Comparison of ENCODE assay signal across 2 cellular contexts in genomic region chr22:50250555-50251471, GRCh38.
TF ChIP-seq lines count a peak whose summit lies in the region.

A gene with protein sequence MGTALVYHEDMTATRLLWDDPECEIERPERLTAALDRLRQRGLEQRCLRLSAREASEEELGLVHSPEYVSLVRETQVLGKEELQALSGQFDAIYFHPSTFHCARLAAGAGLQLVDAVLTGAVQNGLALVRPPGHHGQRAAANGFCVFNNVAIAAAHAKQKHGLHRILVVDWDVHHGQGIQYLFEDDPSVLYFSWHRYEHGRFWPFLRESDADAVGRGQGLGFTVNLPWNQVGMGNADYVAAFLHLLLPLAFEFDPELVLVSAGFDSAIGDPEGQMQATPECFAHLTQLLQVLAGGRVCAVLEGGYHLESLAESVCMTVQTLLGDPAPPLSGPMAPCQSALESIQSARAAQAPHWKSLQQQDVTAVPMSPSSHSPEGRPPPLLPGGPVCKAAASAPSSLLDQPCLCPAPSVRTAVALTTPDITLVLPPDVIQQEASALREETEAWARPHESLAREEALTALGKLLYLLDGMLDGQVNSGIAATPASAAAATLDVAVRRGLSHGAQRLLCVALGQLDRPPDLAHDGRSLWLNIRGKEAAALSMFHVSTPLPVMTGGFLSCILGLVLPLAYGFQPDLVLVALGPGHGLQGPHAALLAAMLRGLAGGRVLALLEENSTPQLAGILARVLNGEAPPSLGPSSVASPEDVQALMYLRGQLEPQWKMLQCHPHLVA (minus strand): TSS chr22:50251265. CDS start chr22:50251032, 233 bp downstream.

TF ChIP-seq in HCT116, 20 proteins besides CTCF, POLR2A, EP300 and RAD21:
- TF ChIP-seq SP1 (IDR thresholded peaks at IDR 0.05; ENCODE audit: low read depth): no peak
- TF ChIP-seq ELF1 (IDR thresholded peaks at IDR 0.05; ENCODE audit: borderline replicate concordance, low read depth): no peak; the same call in 1 of the 2 replicates
- peak; percentile 69 for TF ChIP-seq POLR2AphosphoS5 (IDR thresholded peaks at IDR 0.05; ENCODE audit: low read depth, low read length)
- peak; percentile 77; the same call in 1 of the 2 replicates for TF ChIP-seq SIN3A (IDR thresholded peaks at IDR 0.05; ENCODE audit: low read depth)
- TF ChIP-seq TCF7L2 (IDR thresholded peaks at IDR 0.05; ENCODE audit: borderline replicate concordance, extremely low read depth, insufficient read depth, insufficient read length): no peak
- peak; percentile 76; the same call in 1 of the 2 replicates for TF ChIP-seq ZFX (IDR thresholded peaks at IDR 0.05)
- TF ChIP-seq, protein P1, sequence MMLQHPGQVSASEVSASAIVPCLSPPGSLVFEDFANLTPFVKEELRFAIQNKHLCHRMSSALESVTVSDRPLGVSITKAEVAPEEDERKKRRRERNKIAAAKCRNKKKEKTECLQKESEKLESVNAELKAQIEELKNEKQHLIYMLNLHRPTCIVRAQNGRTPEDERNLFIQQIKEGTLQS (IDR thresholded peaks at IDR 0.05): no peak
- no peak for TF ChIP-seq ZNF274 (IDR thresholded peaks at IDR 0.05; ENCODE audit: low read depth, low read length)
- peak; percentile 86 for TF ChIP-seq ZBTB33 (IDR thresholded peaks at IDR 0.05; ENCODE audit: extremely low read depth, insufficient replicate concordance, low read length)
- no peak for TF ChIP-seq CBX3 (IDR thresholded peaks at IDR 0.05; ENCODE audit: low read depth)

TF ChIP-seq in HepG2, 621 proteins besides CTCF, POLR2A, EP300 and RAD21 (continues in another document):
- TF ChIP-seq ETV6 (CRISPR knock-in tag; conservative IDR thresholded peaks at IDR 0.05): peak; percentile 66; the same call in 1 of the 2 replicates
- no peak for TF ChIP-seq CEBPZ (IDR thresholded peaks at IDR 0.05; ENCODE audit: low read length)
- TF ChIP-seq, protein P2, sequence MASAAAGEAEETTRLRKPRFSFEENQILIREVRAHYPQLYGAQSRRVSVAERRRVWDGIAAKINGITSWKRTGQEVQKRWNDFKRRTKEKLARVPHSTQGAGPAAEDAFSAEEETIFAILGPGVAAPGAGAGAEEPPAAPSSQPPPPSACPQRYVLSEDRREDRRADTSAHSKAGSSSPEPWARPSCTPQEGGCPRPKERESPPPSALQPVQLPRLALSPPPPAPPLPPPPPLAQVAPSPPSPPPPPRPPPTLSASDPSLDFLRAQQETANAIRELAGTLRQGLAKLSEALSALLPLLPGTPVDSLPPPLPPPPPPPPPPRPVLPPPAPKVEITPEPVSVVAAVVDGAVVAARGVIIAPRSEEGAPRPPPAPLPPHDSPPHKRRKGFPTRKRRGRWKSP (CRISPR knock-in tag; IDR thresholded peaks at IDR 0.05): peak; percentile 72
- TF ChIP-seq MXI1 (IDR thresholded peaks at IDR 0.05; ENCODE audit: borderline replicate concordance, low read depth, low read length): peak; percentile 60; the same call in 1 of the 3 replicates
- no peak for TF ChIP-seq ZNF879 (CRISPR knock-in tag; IDR thresholded peaks at IDR 0.05)
- no peak for TF ChIP-seq NFE2L2 (IDR thresholded peaks at IDR 0.05; ENCODE audit: low read length)
- peak; percentile 38; the same call in 1 of the 2 replicates for TF ChIP-seq HNF1B (CRISPR knock-in tag; IDR thresholded peaks at IDR 0.05)
- no peak for TF ChIP-seq ZBTB26 (CRISPR knock-in tag; IDR thresholded peaks at IDR 0.05; ENCODE audit: borderline replicate concordance)
- 0 out of 2 replicates have a peak, but pooled peaks have one; percentile 57 for TF ChIP-seq SRY (CRISPR knock-in tag; IDR thresholded peaks at IDR 0.05)
- TF ChIP-seq, protein P3, sequence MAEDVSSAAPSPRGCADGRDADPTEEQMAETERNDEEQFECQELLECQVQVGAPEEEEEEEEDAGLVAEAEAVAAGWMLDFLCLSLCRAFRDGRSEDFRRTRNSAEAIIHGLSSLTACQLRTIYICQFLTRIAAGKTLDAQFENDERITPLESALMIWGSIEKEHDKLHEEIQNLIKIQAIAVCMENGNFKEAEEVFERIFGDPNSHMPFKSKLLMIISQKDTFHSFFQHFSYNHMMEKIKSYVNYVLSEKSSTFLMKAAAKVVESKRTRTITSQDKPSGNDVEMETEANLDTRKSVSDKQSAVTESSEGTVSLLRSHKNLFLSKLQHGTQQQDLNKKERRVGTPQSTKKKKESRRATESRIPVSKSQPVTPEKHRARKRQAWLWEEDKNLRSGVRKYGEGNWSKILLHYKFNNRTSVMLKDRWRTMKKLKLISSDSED (CRISPR knock-in tag; IDR thresholded peaks at IDR 0.05): peak; percentile 31; the same call in 1 of the 2 replicates
- no peak for TF ChIP-seq SRSF1 (optimal IDR thresholded peaks at IDR 0.05; ENCODE audit: low read depth, low read length)
- TF ChIP-seq GTF2F1 (IDR thresholded peaks at IDR 0.05; ENCODE audit: low read length): no peak
- no peak for TF ChIP-seq SOX6 (IDR thresholded peaks at IDR 0.05)
- TF ChIP-seq SOX6 (CRISPR knock-in tag; IDR thresholded peaks at IDR 0.05): peak; percentile 12; the same call in 1 of the 2 replicates
- peak; percentile 64 for TF ChIP-seq ARNT2 (CRISPR knock-in tag; IDR thresholded peaks at IDR 0.05; ENCODE audit: low read depth)
- TF ChIP-seq ATF7-NPFF (CRISPR knock-in tag; IDR thresholded peaks at IDR 0.05; ENCODE audit: low read depth): peak; percentile 72; the same call in 1 of the 2 replicates
- TF ChIP-seq CHD2 (IDR thresholded peaks at IDR 0.05; ENCODE audit: low read depth, low read length): peak; percentile 95
- TF ChIP-seq DNMT1 (CRISPR knock-in tag; IDR thresholded peaks at IDR 0.05): peak; percentile 68; the same call in 1 of the 2 replicates
- TF ChIP-seq ARID2 (CRISPR knock-in tag; IDR thresholded peaks at IDR 0.05; ENCODE audit: borderline replicate concordance): 0 out of 2 replicates have a peak, but pooled peaks have one; percentile 58
- TF ChIP-seq ZNF30 (CRISPR knock-in tag; IDR thresholded peaks at IDR 0.05): peak; percentile 87
- 0 out of 2 replicates have a peak, but pooled peaks have one; percentile 16 for TF ChIP-seq ZNF598 (CRISPR knock-in tag; IDR thresholded peaks at IDR 0.05; ENCODE audit: borderline replicate concordance)
- TF ChIP-seq NFYC (CRISPR knock-in tag; IDR thresholded peaks at IDR 0.05): no peak
- peak; percentile 58 for TF ChIP-seq YY1 (IDR thresholded peaks at IDR 0.05; ENCODE audit: insufficient read depth, insufficient replicate concordance, low read depth, low read length)
- TF ChIP-seq CCDC6 (CRISPR knock-in tag; IDR thresholded peaks at IDR 0.05): no peak; the same call in 1 of the 2 replicates
- no peak for TF ChIP-seq PBX2 (CRISPR knock-in tag; IDR thresholded peaks at IDR 0.05)
- TF ChIP-seq ATF2 (CRISPR knock-in tag; IDR thresholded peaks at IDR 0.05): peak; percentile 15; the same call in 1 of the 2 replicates
- peak; percentile 52 for TF ChIP-seq SP2 (CRISPR knock-in tag; IDR thresholded peaks at IDR 0.05)
- no peak for TF ChIP-seq KLF6 (CRISPR knock-in tag; IDR thresholded peaks at IDR 0.05)
- TF ChIP-seq, protein P4, sequence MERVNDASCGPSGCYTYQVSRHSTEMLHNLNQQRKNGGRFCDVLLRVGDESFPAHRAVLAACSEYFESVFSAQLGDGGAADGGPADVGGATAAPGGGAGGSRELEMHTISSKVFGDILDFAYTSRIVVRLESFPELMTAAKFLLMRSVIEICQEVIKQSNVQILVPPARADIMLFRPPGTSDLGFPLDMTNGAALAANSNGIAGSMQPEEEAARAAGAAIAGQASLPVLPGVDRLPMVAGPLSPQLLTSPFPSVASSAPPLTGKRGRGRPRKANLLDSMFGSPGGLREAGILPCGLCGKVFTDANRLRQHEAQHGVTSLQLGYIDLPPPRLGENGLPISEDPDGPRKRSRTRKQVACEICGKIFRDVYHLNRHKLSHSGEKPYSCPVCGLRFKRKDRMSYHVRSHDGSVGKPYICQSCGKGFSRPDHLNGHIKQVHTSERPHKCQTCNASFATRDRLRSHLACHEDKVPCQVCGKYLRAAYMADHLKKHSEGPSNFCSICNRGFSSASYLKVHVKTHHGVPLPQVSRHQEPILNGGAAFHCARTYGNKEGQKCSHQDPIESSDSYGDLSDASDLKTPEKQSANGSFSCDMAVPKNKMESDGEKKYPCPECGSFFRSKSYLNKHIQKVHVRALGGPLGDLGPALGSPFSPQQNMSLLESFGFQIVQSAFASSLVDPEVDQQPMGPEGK (CRISPR knock-in tag; IDR thresholded peaks at IDR 0.05): peak; percentile 13; the same call in 1 of the 2 replicates
- peak; percentile 28; the same call in 1 of the 2 replicates for TF ChIP-seq ZNF772 (CRISPR knock-in tag; IDR thresholded peaks at IDR 0.05)
- peak; percentile 70 for TF ChIP-seq ZFY (CRISPR knock-in tag; IDR thresholded peaks at IDR 0.05)
- TF ChIP-seq ZNF552 (CRISPR knock-in tag; IDR thresholded peaks at IDR 0.05; ENCODE audit: borderline replicate concordance): peak; percentile 82; the same call in 1 of the 2 replicates
- TF ChIP-seq ZNF343 (CRISPR knock-in tag; IDR thresholded peaks at IDR 0.05): 0 out of 2 replicates have a peak, but pooled peaks have one; percentile 79
- peak; percentile 39; the same call in 1 of the 2 replicates for TF ChIP-seq ZNF546 (CRISPR knock-in tag; conservative IDR thresholded peaks at IDR 0.05)
- peak; percentile 54 for TF ChIP-seq GABPA (IDR thresholded peaks at IDR 0.05; ENCODE audit: low read depth, low read length)
- TF ChIP-seq GABPA (CRISPR knock-in tag; IDR thresholded peaks at IDR 0.05; ENCODE audit: low read depth): peak; percentile 31; the same call in 1 of the 2 replicates
- TF ChIP-seq, protein P5, sequence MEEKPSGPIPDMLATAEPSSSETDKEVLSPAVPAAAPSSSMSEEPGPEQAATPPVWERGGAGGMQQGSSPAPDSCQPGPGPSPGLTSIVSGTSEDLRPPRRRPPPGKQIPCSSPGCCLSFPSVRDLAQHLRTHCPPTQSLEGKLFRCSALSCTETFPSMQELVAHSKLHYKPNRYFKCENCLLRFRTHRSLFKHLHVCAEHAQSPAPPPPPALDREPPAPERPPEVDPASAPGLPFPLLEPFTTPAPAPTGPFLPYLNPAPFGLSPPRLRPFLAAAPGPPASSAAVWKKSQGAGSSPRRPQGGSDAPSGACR (CRISPR knock-in tag; IDR thresholded peaks at IDR 0.05): peak; percentile 86
- TF ChIP-seq RFXAP (CRISPR knock-in tag; IDR thresholded peaks at IDR 0.05; ENCODE audit: borderline replicate concordance): no peak
- peak; percentile 41; the same call in 1 of the 2 replicates for TF ChIP-seq ZNF749 (CRISPR knock-in tag; IDR thresholded peaks at IDR 0.05; ENCODE audit: borderline replicate concordance)
